ENCODE assay signal across 7 cellular contexts in the genomic region with DNA sequence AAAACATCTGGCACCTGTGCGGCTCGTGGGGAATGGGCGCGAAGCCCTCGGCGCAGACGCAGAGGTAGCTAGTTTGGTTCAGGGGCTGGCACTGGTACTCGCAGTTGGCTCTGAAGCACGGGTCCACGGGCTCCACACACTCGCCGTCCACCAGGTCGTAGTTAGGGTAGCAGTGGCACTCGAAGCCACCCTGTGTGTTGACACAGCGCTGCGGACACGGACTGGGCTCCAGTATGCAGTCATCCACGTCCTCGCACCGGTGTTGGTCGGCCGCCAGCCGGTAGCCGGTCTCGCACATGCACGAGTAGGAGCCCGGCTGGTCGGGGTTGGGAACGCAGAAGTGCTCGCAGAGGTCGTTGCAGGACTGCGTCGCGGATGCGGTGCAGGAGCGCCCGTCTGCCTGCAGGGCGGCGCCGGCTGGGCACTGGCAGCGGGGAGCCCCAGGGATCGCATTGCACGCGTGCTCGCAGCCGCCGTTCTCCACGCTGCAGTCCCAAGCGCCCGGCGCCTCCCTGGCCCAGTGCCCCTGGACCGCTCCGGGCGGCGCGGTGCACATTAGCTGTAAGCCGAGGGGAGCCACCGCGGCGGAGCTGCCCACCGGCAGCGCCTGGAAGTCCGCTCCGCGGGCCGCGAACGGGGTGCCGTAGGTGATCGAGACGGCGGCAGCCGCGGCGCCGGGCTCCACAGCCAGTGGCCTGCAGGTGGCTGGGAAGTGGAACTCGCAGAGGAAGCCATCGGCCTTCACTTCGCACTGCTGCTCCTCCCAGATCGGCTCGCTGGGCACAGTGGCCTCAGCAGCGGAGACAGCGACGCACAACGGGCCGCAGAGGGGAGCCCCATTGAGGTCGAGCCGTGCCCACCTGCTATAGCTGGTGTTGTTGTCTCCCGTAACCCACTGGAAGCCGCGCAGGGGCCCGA. TPM values are rescaled to one million over a fixed set of nuclear protein-coding genes. Genes with fewer than 3 reads are reported as not detected.
A peak's percentile ranks its signal among the peaks of the same experiment; 100 is the strongest.
DNase-seq lines count a peak whose midpoint lies in the region; ATAC-seq and TF ChIP-seq lines count a peak whose summit lies in the region.

No MANE protein-coding gene starts in this region.

- POLR2A ChIA-PET in MCF 10A (lab: Yijun Ruan, JAX): interaction anchor here (0.6 kb wide), 2 partner anchors 95 to 143 kb away, joined by 3 read pairs; no protein-coding TSS in a partner anchor

- peaks cover 30% of the 10 kb centered on the region for H3K4me1 Mint-ChIP-seq in MCF 10A (ENCODE audit: insufficient read depth, unreplicated experiment)
- peaks cover 5% of the 10 kb centered on the region for H3K4me1 Mint-ChIP-seq in stimulated activated effector memory CD8-positive, alpha-beta T cell treated with anti-CD3 and anti-CD28 coated beads, Interleukin-12 subunit alpha, Interleukin-12 subunit beta, amount 100 ng/mL, for 72 hours

- no peaks in the 10 kb centered on the region for H3K9me3 Mint-ChIP-seq in MCF 10A (ENCODE audit: unreplicated experiment)
- H3K9me3 Mint-ChIP-seq in stimulated activated effector memory CD8-positive, alpha-beta T cell treated with anti-CD3 and anti-CD28 coated beads, Interleukin-12 subunit alpha, Interleukin-12 subunit beta, amount 100 ng/mL, for 72 hours: no peaks in the 10 kb centered on the region

- CTCF ChIA-PET in MCF 10A (lab: Yijun Ruan, JAX): interaction anchor here (0.6 to 0.8 kb wide), 4 partner anchors 12 to 153 kb away, joined by 3 to 4 read pairs (median 3); no protein-coding TSS in a partner anchor

- DNase-seq in NCI-H2196 treated with DMSO at 0.1 percent for 48 hours (lab: John Stamatoyannopoulos, UW; ENCODE audit: unreplicated experiment): peak; percentile 31
- DNase-seq in MCF 10A (ENCODE audit: unreplicated experiment): no peak
- peak; percentile 82 for DNase-seq in islet precursor cell
- DNase-seq in stimulated activated effector memory CD8-positive, alpha-beta T cell treated with anti-CD3 and anti-CD28 coated beads, Interleukin-12 subunit alpha, Interleukin-12 subunit beta, amount 100 ng/mL, for 72 hours (ENCODE audit: low spot score in 2 of 2): no peak
- no peak for DNase-seq in COLO829 (ENCODE audit: low spot score)

- peaks cover 8% of the 10 kb centered on the region for H3K36me3 Mint-ChIP-seq in MCF 10A (ENCODE audit: insufficient read depth, unreplicated experiment)
- peaks cover 6% of the 10 kb centered on the region for H3K36me3 Mint-ChIP-seq in stimulated activated effector memory CD8-positive, alpha-beta T cell treated with anti-CD3 and anti-CD28 coated beads, Interleukin-12 subunit alpha, Interleukin-12 subunit beta, amount 100 ng/mL, for 72 hours

- peak; percentile 39; the same call in 2 of the 3 replicates for TF ChIP-seq CTCF in GM12872 (IDR thresholded peaks at IDR 0.05; ENCODE audit: insufficient read depth, low read depth, low read length)
- no peak for TF ChIP-seq CTCF in MCF 10A (IDR thresholded peaks at IDR 0.05; ENCODE audit: unreplicated experiment)

- peak overlapping the region; percentile 62 for H3K27ac Mint-ChIP-seq in MCF 10A (ENCODE audit: low read depth, unreplicated experiment)
- H3K27ac Mint-ChIP-seq in stimulated activated effector memory CD8-positive, alpha-beta T cell treated with anti-CD3 and anti-CD28 coated beads, Interleukin-12 subunit alpha, Interleukin-12 subunit beta, amount 100 ng/mL, for 72 hours: no peak overlapping the region

- no peaks in the 10 kb centered on the region for H3K27me3 Mint-ChIP-seq in MCF 10A (ENCODE audit: insufficient read depth, unreplicated experiment)

- peak overlapping the region; percentile 74 for H3K4me3 Mint-ChIP-seq in MCF 10A (ENCODE audit: unreplicated experiment)
- H3K4me3 Mint-ChIP-seq in stimulated activated effector memory CD8-positive, alpha-beta T cell treated with anti-CD3 and anti-CD28 coated beads, Interleukin-12 subunit alpha, Interleukin-12 subunit beta, amount 100 ng/mL, for 72 hours: no peak overlapping the region

- peak; percentile 22 for ATAC-seq in stimulated activated effector memory CD8-positive, alpha-beta T cell treated with anti-CD3 and anti-CD28 coated beads, Interleukin-12 subunit alpha, Interleukin-12 subunit beta, amount 100 ng/mL, for 72 hours
- ATAC-seq in HG03097 (IDR thresholded peaks at IDR 0.05; ENCODE audit: low FRiP score, unreplicated experiment): no peak

- BruUV-seq in MCF 10A (replicated peaks; lab: Mats Ljungman, UMichigan): no TSS peak

- intact Hi-C loops in MCF 10A (cut with micrococcal nuclease): loop anchor here (5.0 kb wide), 2 partner anchors 76 to 311 kb away; no protein-coding TSS in a partner anchor

RNA-seq across cellular contexts. Expression of a gene that starts 0.9 kb away (rescaled TPM):
- total RNA-seq in MCF 10A (2022): 15.4 and 36.2 TPM in 2 replicates

RNA-seq across cellular contexts. Expression of a gene that starts 13.4 kb away (rescaled TPM):
- total RNA-seq in MCF 10A (2022): not detected in 2 replicates

RNA-seq across cellular contexts. Expression of a gene that starts 37.6 kb away (rescaled TPM):
- total RNA-seq in MCF 10A (2022): not detected in 2 replicates

Comparison
In these comparisons a context has a peak if more than half of its experiments do, and no peak if none do; other contexts are left out.
1. DNase-seq: peak in NCI-H2196 treated with DMSO at 0.1 percent for 48 hours (single experiment) and islet precursor cell (single experiment); none in MCF 10A (single experiment), stimulated activated effector memory CD8-positive, alpha-beta T cell treated with anti-CD3 and anti-CD28 coated beads, Interleukin-12 subunit alpha, Interleukin-12 subunit beta, amount 100 ng/mL, for 72 hours (0 of 2) and COLO829 (single experiment).